Comparison of ENCODE assay signal across 20 cellular contexts in the genomic region with DNA sequence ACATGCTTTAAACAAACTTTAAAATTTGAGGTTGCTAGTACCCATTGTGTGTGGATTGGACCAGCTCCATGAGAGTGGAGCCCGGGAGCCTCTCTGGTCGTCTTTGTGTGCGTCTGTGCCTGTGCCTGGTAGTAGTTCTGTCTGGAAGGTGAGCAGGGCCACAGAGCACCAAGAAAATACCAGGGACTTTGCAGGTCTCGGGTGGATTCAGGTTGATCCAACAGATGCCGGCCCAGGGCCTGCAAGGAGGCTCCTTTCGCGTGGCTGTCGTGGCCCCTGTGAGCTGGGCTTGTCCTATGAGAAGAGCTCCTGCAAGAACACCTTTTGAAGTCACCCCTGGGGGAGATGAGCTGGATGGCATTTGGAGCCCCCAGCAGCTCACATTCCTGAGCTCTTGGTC. TPM values are rescaled to one million over a fixed set of nuclear protein-coding genes. Genes with fewer than 3 reads are reported as not detected.
A peak's percentile ranks its signal among the peaks of the same experiment; 100 is the strongest.
DNase-seq lines count a peak whose midpoint lies in the region; ATAC-seq and TF ChIP-seq lines count a peak whose summit lies in the region.
"Had no signal": no experiment of that assay in that cellular context is flagged by ENCODE, and none has a peak within 500 bp of the region (broad histone marks: within the 10 kb centered on the region; RNA-seq: fewer than 3 reads in every experiment).

No MANE protein-coding gene starts in this region.

- H3K4me3 ChIP-seq in right atrium auricular region (no peak overlapping the region), coronary artery (no peak overlapping the region)

- ATAC-seq in Right ventricle myocardium inferior (no peak), GM19035 (IDR thresholded peaks at IDR 0.05; ENCODE audit: unreplicated experiment) (no peak)
- no peak for ATAC-seq in stimulated activated memory B cell treated with anti-CD40 and anti-IgM and Interleukin-4, amounts not matched to agents 10 μg/mL and 1 μg/mL and 100 μg/mL, for 72 hours

- peak overlapping the region; percentile 69 for H3K27ac Mint-ChIP-seq in osteocyte (ENCODE audit: unreplicated experiment)
- H3K27ac Mint-ChIP-seq in stimulated activated memory B cell treated with anti-CD40 and anti-IgM and Interleukin-4, amounts not matched to agents 10 μg/mL and 1 μg/mL and 100 μg/mL, for 72 hours = no peak overlapping the region
- H3K27ac Mint-ChIP-seq: activated naive CD4-positive, alpha-beta T cell treated with anti-CD3 and anti-CD28 coated beads, Interleukin-2, amount 10 ng/mL, durations not matched to agents 7 days and 5 days; CD4-positive, alpha-beta T cell had no signal

- no peaks in the 10 kb centered on the region for H3K27me3 Mint-ChIP-seq in osteocyte (ENCODE audit: unreplicated experiment)
- peaks cover 55% of the 10 kb centered on the region for H3K27me3 Mint-ChIP-seq in stimulated activated memory B cell treated with anti-CD40 and anti-IgM and Interleukin-4, amounts not matched to agents 10 μg/mL and 1 μg/mL and 100 μg/mL, for 72 hours

- H3K9me3 ChIP-seq in right atrium auricular region = no peaks in the 10 kb centered on the region

- H3K4me1 ChIP-seq in right atrium auricular region = peaks cover 0 to 60% of the 10 kb centered on the region in 2 donors

- no peaks in the 10 kb centered on the region for H3K27me3 ChIP-seq in right atrium auricular region

- DNase-seq in right atrium auricular region (ENCODE audit: low spot score) (no peak), Right ventricle myocardium inferior (ENCODE audit: missing footprints) (no peak), coronary artery (ENCODE audit: low spot score) (no peak), osteocyte (ENCODE audit: extremely low spot score, unreplicated experiment) (no peak), CD1c-positive myeloid dendritic cell (ENCODE audit: extremely low spot score) (no peak), NCI-H226 (no peak)
- DNase-seq: ACHN; activated CD4-positive, alpha-beta T cell treated with anti-CD3 and anti-CD28 coated beads, Interleukin-2, amount 50 U/mL, for 48 hours; activated naive CD4-positive, alpha-beta T cell treated with anti-CD3 and anti-CD28 coated beads, Interleukin-2, amount 10 ng/mL, durations not matched to agents 7 days and 5 days; activated T-cell treated with anti-CD3 and anti-CD28 coated beads, Interleukin-2, amount 50 U/mL, for 1 hour; CD4-positive, alpha-beta T cell; DMS53; head of caudate nucleus; NCI-H2081; NCI-H510A; stimulated activated CD4-positive, alpha-beta T cell treated with anti-CD3 and anti-CD28 coated beads, Interleukin-1b, Interleukin-23, amount 100 ng/mL, for 48 hours; T-helper 1 cell had no signal

- TF ChIP-seq CTCF in right atrium auricular region (IDR thresholded peaks at IDR 0.05) = no peak
- no peak for TF ChIP-seq CTCF in coronary artery (IDR thresholded peaks at IDR 0.05)
- TF ChIP-seq CTCF in osteocyte (IDR thresholded peaks at IDR 0.05) = no peak

- no peaks in the 10 kb centered on the region for H3K36me3 ChIP-seq in right atrium auricular region

- peak overlapping the region; percentile 4 to 58 for H3K27ac ChIP-seq in right atrium auricular region
- H3K27ac ChIP-seq in coronary artery = peak overlapping the region; percentile 73 to 88
- H3K27ac ChIP-seq: KMS-11 had no signal

- H3K4me3 Mint-ChIP-seq in osteocyte (ENCODE audit: unreplicated experiment) = no peak overlapping the region
- H3K4me3 Mint-ChIP-seq in stimulated activated memory B cell treated with anti-CD40 and anti-IgM and Interleukin-4, amounts not matched to agents 10 μg/mL and 1 μg/mL and 100 μg/mL, for 72 hours = no peak overlapping the region
- H3K4me3 Mint-ChIP-seq: activated naive CD4-positive, alpha-beta T cell treated with anti-CD3 and anti-CD28 coated beads, Interleukin-2, amount 10 ng/mL, durations not matched to agents 7 days and 5 days; CD4-positive, alpha-beta T cell had no signal

- no peaks in the 10 kb centered on the region for H3K9me3 Mint-ChIP-seq in osteocyte (ENCODE audit: unreplicated experiment)
- H3K9me3 Mint-ChIP-seq in stimulated activated memory B cell treated with anti-CD40 and anti-IgM and Interleukin-4, amounts not matched to agents 10 μg/mL and 1 μg/mL and 100 μg/mL, for 72 hours = no peaks in the 10 kb centered on the region
- H3K9me3 Mint-ChIP-seq: activated naive CD4-positive, alpha-beta T cell treated with anti-CD3 and anti-CD28 coated beads, Interleukin-2, amount 10 ng/mL, durations not matched to agents 7 days and 5 days; CD4-positive, alpha-beta T cell had no signal

- intact Hi-C loops in Right ventricle myocardium inferior (cut with DNase I) = no loop called here

- H3K36me3 Mint-ChIP-seq in osteocyte (ENCODE audit: unreplicated experiment) = peaks cover 2% of the 10 kb centered on the region
- no peaks in the 10 kb centered on the region for H3K36me3 Mint-ChIP-seq in stimulated activated memory B cell treated with anti-CD40 and anti-IgM and Interleukin-4, amounts not matched to agents 10 μg/mL and 1 μg/mL and 100 μg/mL, for 72 hours
- H3K36me3 Mint-ChIP-seq: activated naive CD4-positive, alpha-beta T cell treated with anti-CD3 and anti-CD28 coated beads, Interleukin-2, amount 10 ng/mL, durations not matched to agents 7 days and 5 days had no signal

- peaks cover 65% of the 10 kb centered on the region for H3K4me1 Mint-ChIP-seq in osteocyte (ENCODE audit: unreplicated experiment)
- H3K4me1 Mint-ChIP-seq in stimulated activated memory B cell treated with anti-CD40 and anti-IgM and Interleukin-4, amounts not matched to agents 10 μg/mL and 1 μg/mL and 100 μg/mL, for 72 hours = no peaks in the 10 kb centered on the region

RNA-seq across cellular contexts. Expression of gene COL18A1, which starts 28.3 kb away (rescaled TPM):
- total RNA-seq in right atrium auricular region = 100 to 1,000 TPM; 117 to 134 TPM
- total RNA-seq in Right ventricle myocardium inferior = 51.6 TPM
- total RNA-seq in osteocyte = 515 and 555 TPM in 2 replicates
